ENCODE assay signal across 1 cellular context in genomic region chr19:39426170-39426569, GRCh38.
A peak's percentile ranks its signal among the peaks of the same experiment; 100 is the strongest.
TF ChIP-seq lines count a peak whose summit lies in the region.

No MANE protein-coding gene starts in this region.

TF ChIP-seq in GM12878, 131 proteins besides CTCF, POLR2A, EP300 and RAD21:
- TF ChIP-seq NKRF (conservative IDR thresholded peaks at IDR 0.05) (no peak), FOXK2 (IDR thresholded peaks at IDR 0.05) (no peak), SMAD1 (IDR thresholded peaks at IDR 0.05; ENCODE audit: low read depth, partially characterized antibody) (no peak), PML (IDR thresholded peaks at IDR 0.05; ENCODE audit: low read length) (0 out of 2 replicates have a peak, but pooled peaks have one; percentile 43), BRCA1 (IDR thresholded peaks at IDR 0.05; ENCODE audit: low read depth, low read length) (no peak)
